Comparison of ENCODE assay signal across 8 cellular contexts in the genomic region with DNA sequence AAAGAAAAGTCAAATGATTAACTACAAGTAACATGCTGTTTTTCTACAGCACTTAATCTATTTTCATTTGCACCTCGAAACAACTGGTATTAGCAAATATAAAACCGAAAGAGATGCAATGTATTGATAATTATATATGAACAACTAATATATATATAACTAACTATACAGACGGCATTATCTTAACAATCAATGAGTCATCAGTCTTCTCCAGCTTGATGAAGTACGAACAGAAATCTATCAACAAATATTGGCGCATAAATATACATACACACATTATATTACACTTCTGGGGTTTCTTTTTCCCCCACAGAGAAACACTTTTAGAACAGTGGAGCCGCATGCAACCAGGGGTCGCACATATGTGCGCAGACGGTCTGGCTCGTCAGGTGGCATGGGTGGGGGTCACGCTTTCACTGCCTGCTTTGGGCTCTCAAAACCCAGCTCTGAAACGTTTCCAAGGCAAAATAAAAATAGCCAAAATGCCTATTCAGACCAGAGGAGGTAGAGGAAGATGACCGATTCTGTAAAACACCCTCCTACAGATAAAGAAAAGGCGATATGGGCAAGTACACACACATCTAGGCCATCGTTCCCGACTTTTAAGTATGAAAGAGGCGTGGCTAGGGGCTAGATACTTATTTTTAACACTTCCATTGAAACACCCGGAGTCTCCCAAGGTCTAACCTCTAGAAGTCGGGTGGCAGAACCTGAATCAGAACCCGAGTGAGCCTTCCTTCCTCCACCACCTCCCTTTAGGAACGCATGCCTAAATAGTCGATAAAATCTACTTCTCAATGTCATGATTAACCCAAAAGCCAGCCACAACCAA. TPM values are rescaled to one million over a fixed set of nuclear protein-coding genes. Genes with fewer than 3 reads are reported as not detected.
DNase-seq lines count a peak whose midpoint lies in the region; ATAC-seq, FAIRE-seq and TF ChIP-seq lines count a peak whose summit lies in the region.

No MANE protein-coding gene starts in this region.

- H3K4me1 ChIP-seq in ACC112 (ENCODE audit: control insufficient read depth, insufficient read depth, low read length, unreplicated experiment) (peaks cover 17% of the 10 kb centered on the region), left lung (peaks cover 0 to 36% of the 10 kb centered on the region in 2 donors), tibial artery (peaks cover 0 to 33% (median 12%) of the 10 kb centered on the region in 4 donors)

- peak; percentile 64 for FAIRE-seq in H54 (lab: Jason Lieb, UNC)

- H3K27me3 Mint-ChIP-seq in activated naive CD8-positive, alpha-beta T cell treated with anti-CD3 and anti-CD28 coated beads, Interleukin-2, amount 50 U/mL, for 24 hours = no peaks in the 10 kb centered on the region

- H3K27ac ChIP-seq in ACC112 (ENCODE audit: low read depth, low read length) = peak overlapping the region; percentile 22
- peak overlapping the region; percentile 96 for H3K27ac ChIP-seq in left lung
- H3K27ac ChIP-seq in tibial artery = peak overlapping the region; percentile 94 to 96

- H3K4me3 ChIP-seq in ACC112 (ENCODE audit: low read depth, low read length) (peak overlapping the region; percentile 89), left lung (peak overlapping the region; percentile 81 to 82), tibial artery (peak overlapping the region; percentile 75 to 85)

- H3K27me3 ChIP-seq in ACC112 (ENCODE audit: insufficient read depth, low read length) = no peaks in the 10 kb centered on the region
- H3K27me3 ChIP-seq in left lung = peaks cover 0 to 11% of the 10 kb centered on the region in 2 donors
- H3K27me3 ChIP-seq in tibial artery = no peaks in the 10 kb centered on the region

- intact Hi-C loops in left lung (cut with DNase I) (no loop called here), tibial artery (cut with DNase I; ENCODE audit: low total_unique reads) (no loop called here)

- H3K4me3 Mint-ChIP-seq in activated naive CD8-positive, alpha-beta T cell treated with anti-CD3 and anti-CD28 coated beads, Interleukin-2, amount 50 U/mL, for 24 hours = peak overlapping the region; percentile 86

- DNase-seq in H54 (ENCODE audit: insufficient read length, low spot score) (no peak), left lung (no peak), tibial artery (no peak), SHP77 (lab: John Stamatoyannopoulos, UW) (no peak), NCI-H1417 (lab: John Stamatoyannopoulos, UW) (no peak), SKM-1 (lab: John Stamatoyannopoulos, UW; ENCODE audit: unreplicated experiment) (no peak)
- DNase-seq in activated naive CD8-positive, alpha-beta T cell treated with anti-CD3 and anti-CD28 coated beads, Interleukin-2, amount 50 U/mL, for 24 hours = no peak

- peaks cover 72% of the 10 kb centered on the region for H3K79me2 ChIP-seq in ACC112 (ENCODE audit: control insufficient read depth, insufficient read depth, low read length, unreplicated experiment)

- H3K4me1 Mint-ChIP-seq in activated naive CD8-positive, alpha-beta T cell treated with anti-CD3 and anti-CD28 coated beads, Interleukin-2, amount 50 U/mL, for 24 hours = peaks cover 59% of the 10 kb centered on the region

- no peaks in the 10 kb centered on the region for H3K36me3 Mint-ChIP-seq in activated naive CD8-positive, alpha-beta T cell treated with anti-CD3 and anti-CD28 coated beads, Interleukin-2, amount 50 U/mL, for 24 hours (ENCODE audit: low read depth)

- peak overlapping the region; percentile 35 for H2AFZ ChIP-seq in ACC112 (ENCODE audit: low read length, unreplicated experiment)

- H3K9me3 ChIP-seq in left lung = no peaks in the 10 kb centered on the region
- H3K9me3 ChIP-seq in tibial artery = no peaks in the 10 kb centered on the region

- no peaks in the 10 kb centered on the region for H3K36me3 ChIP-seq in ACC112 (ENCODE audit: insufficient read depth, low read length)
- H3K36me3 ChIP-seq in left lung = no peaks in the 10 kb centered on the region
- H3K36me3 ChIP-seq in tibial artery = no peaks in the 10 kb centered on the region

- TF ChIP-seq CTCF in left lung (IDR thresholded peaks at IDR 0.05) (no peak), tibial artery (IDR thresholded peaks at IDR 0.05) (no peak)

- peak overlapping the region; percentile 79 for H3K27ac Mint-ChIP-seq in activated naive CD8-positive, alpha-beta T cell treated with anti-CD3 and anti-CD28 coated beads, Interleukin-2, amount 50 U/mL, for 24 hours

- H3K9me3 Mint-ChIP-seq in activated naive CD8-positive, alpha-beta T cell treated with anti-CD3 and anti-CD28 coated beads, Interleukin-2, amount 50 U/mL, for 24 hours = no peaks in the 10 kb centered on the region

- no peak for TF ChIP-seq POLR2A in H54 (IDR thresholded peaks at IDR 0.05; ENCODE audit: low read depth, low read length)

- ATAC-seq in activated naive CD8-positive, alpha-beta T cell treated with anti-CD3 and anti-CD28 coated beads, Interleukin-2, amount 50 U/mL, for 24 hours = peak; percentile 1
- no peak for ATAC-seq in left lung

RNA-seq across cellular contexts. Expression of a gene that starts 1.6 kb away (rescaled TPM):
- total RNA-seq in left lung = 10 to 100 TPM; 25.5 TPM

Comparison
In these comparisons a context has a peak if more than half of its experiments do, and no peak if none do; other contexts are left out.
1. H3K27ac ChIP-seq: peak in every context shown above with its lines; median percentile 96 in left lung; 95 in tibial artery; 22 in ACC112.